ENCODE assay signal across 14 cellular contexts in genomic region chr6:135274561-135275293, GRCh38.
A peak's percentile ranks its signal among the peaks of the same experiment; 100 is the strongest.
DNase-seq lines count a peak whose midpoint lies in the region; ATAC-seq and TF ChIP-seq lines count a peak whose summit lies in the region.
"Had no signal": no experiment of that assay in that cellular context is flagged by ENCODE, and none has a peak within 500 bp of the region (broad histone marks: within the 10 kb centered on the region; RNA-seq: fewer than 3 reads in every experiment).

No MANE protein-coding gene starts in this region.

- no peak overlapping the region for H3K4me3 ChIP-seq in mesenchymal stem cell (ENCODE audit: insufficient read depth in 1 of 2, low read depth in 1 of 2, low read length in 2 of 2)
- no peak overlapping the region for H3K4me3 ChIP-seq in SK-N-SH (ENCODE audit: low read depth in 2 of 2, low read length in 1 of 2)
- H3K4me3 ChIP-seq: adrenal gland, vagina had no signal

- peaks cover 0 to 3% of the 10 kb centered on the region in 2 experiments for H3K27me3 ChIP-seq in mesenchymal stem cell (ENCODE audit: control insufficient read depth in 1 of 2, insufficient read depth in 1 of 2, low read length in 2 of 2)
- H3K27me3 ChIP-seq in SK-N-SH (ENCODE audit: insufficient read depth): no peaks in the 10 kb centered on the region
- H3K27me3 ChIP-seq: adrenal gland, vagina had no signal

- ATAC-seq in GM18870 (IDR thresholded peaks at IDR 0.05; ENCODE audit: unreplicated experiment) (peak; percentile 72), HG02623 (IDR thresholded peaks at IDR 0.05; ENCODE audit: unreplicated experiment) (peak; percentile 84)
- ATAC-seq: activated CD8-positive, alpha-beta memory T cell treated with anti-CD3 and anti-CD28 coated beads, Interleukin-2, amount 10 ng/mL, durations not matched to agents 7 days and 5 days; Panc1 had no signal

- no peaks in the 10 kb centered on the region for H3K9me3 ChIP-seq in mesenchymal stem cell (ENCODE audit: control insufficient read depth, low read length)
- no peaks in the 10 kb centered on the region for H3K9me3 ChIP-seq in SK-N-SH
- H3K9me3 ChIP-seq: adrenal gland, vagina had no signal

- POLR2A ChIA-PET in SK-N-SH (lab: Yijun Ruan, JAX): no interaction called here

- H4K91ac ChIP-seq in mesenchymal stem cell (ENCODE audit: low read length): no peak overlapping the region

- no peak overlapping the region for H2BK120ac ChIP-seq in mesenchymal stem cell (ENCODE audit: low read depth, low read length)

- H3K36me3 ChIP-seq in mesenchymal stem cell (ENCODE audit: control insufficient read depth in 1 of 2, insufficient read depth in 2 of 2, low read depth in 1 of 2, low read length in 2 of 2): no peaks in the 10 kb centered on the region
- no peaks in the 10 kb centered on the region for H3K36me3 ChIP-seq in SK-N-SH (replicated peaks in 1 of 2; ENCODE audit: control insufficient read depth in 1 of 2, insufficient read depth in 2 of 2, low read length in 1 of 2)
- H3K36me3 ChIP-seq: adrenal gland, vagina had no signal

- H3K27ac ChIP-seq in mesenchymal stem cell (ENCODE audit: low read length, poor library complexity, severe bottlenecking) (no peak overlapping the region), SK-N-SH (ENCODE audit: low read depth in 2 of 2, low read length in 1 of 2) (no peak overlapping the region)
- H3K27ac ChIP-seq: adrenal gland, vagina had no signal

- H3K79me2 ChIP-seq in SK-N-SH (ENCODE audit: insufficient read depth): no peaks in the 10 kb centered on the region

- H2BK15ac ChIP-seq in mesenchymal stem cell (ENCODE audit: low read depth, poor library complexity, severe bottlenecking): no peak overlapping the region

- H3K4ac ChIP-seq in mesenchymal stem cell (ENCODE audit: low read depth in 1 of 2, low read length in 2 of 2): no peak overlapping the region

- H3K9me2 ChIP-seq in SK-N-SH: no peaks in the 10 kb centered on the region

- H4K8ac ChIP-seq in mesenchymal stem cell (ENCODE audit: low read length): no peak overlapping the region

- no peak overlapping the region for H3K23ac ChIP-seq in mesenchymal stem cell (ENCODE audit: low read length in 2 of 2)

- TF ChIP-seq CTCF in GM10266 (IDR thresholded peaks at IDR 0.05; ENCODE audit: control insufficient read depth, insufficient read depth, low read depth, missing control alignments) (no peak), SK-N-SH (IDR thresholded peaks at IDR 0.05) (no peak)

- TF ChIP-seq RAD21 in SK-N-SH (IDR thresholded peaks at IDR 0.05; ENCODE audit: low read length): no peak

- H3K4me2 ChIP-seq in mesenchymal stem cell (ENCODE audit: low read length, poor library complexity, severe bottlenecking) (no peak overlapping the region), SK-N-SH (no peak overlapping the region)

- H3K14ac ChIP-seq in mesenchymal stem cell (ENCODE audit: low read length in 2 of 2): no peak overlapping the region

- TF ChIP-seq EP300 in SK-N-SH (IDR thresholded peaks at IDR 0.05; ENCODE audit: borderline replicate concordance in 1 of 2, low read depth in 1 of 2, low read length in 1 of 2): no peak

- no peaks in the 10 kb centered on the region for H3F3A ChIP-seq in SK-N-SH (replicated peaks; ENCODE audit: insufficient read depth)

- H3K79me1 ChIP-seq in mesenchymal stem cell (replicated peaks; ENCODE audit: low read length, poor library complexity, severe bottlenecking): no peaks in the 10 kb centered on the region

- CTCF ChIA-PET in SK-N-SH (lab: Yijun Ruan, JAX): interaction anchor here (0.9 kb wide), 1 partner anchor 1151 kb away, joined by 3 read pairs; no protein-coding TSS in a partner anchor

- no peak overlapping the region for H2BK5ac ChIP-seq in mesenchymal stem cell (ENCODE audit: low read depth, low read length, poor library complexity, severe bottlenecking)

- H3K4me1 ChIP-seq in mesenchymal stem cell (ENCODE audit: control insufficient read depth, insufficient read depth, low read depth, low read length) (no peaks in the 10 kb centered on the region), SK-N-SH (ENCODE audit: control insufficient read depth in 1 of 2, insufficient read depth in 2 of 2, low read depth in 1 of 2, low read length in 1 of 2) (no peaks in the 10 kb centered on the region)
- H3K4me1 ChIP-seq: adrenal gland, vagina had no signal

- 33% methylated on average over 3 of the region's 5 CpGs for WGBS in mesenchymal stem cell
- WGBS in SK-N-SH (ENCODE audit: low lambda C conversion rate): 60% methylated on average over 5 of the region's 5 CpGs

- H2AK5ac ChIP-seq in mesenchymal stem cell (ENCODE audit: low read length, severe bottlenecking): no peak overlapping the region

- H3K18ac ChIP-seq in mesenchymal stem cell (ENCODE audit: low read depth in 1 of 2, low read length in 2 of 2): no peak overlapping the region

- H2AFZ ChIP-seq in mesenchymal stem cell (ENCODE audit: low read depth, low read length) (no peak overlapping the region), SK-N-SH (ENCODE audit: low read depth) (no peak overlapping the region)

- DNase-seq in M059J (ENCODE audit: low read depth) (peak; percentile 55), mesenchymal stem cell (peak; percentile 74), NCI-H1105 (lab: John Stamatoyannopoulos, UW) (no peak), SW480 (ENCODE audit: low spot score) (no peak), GM10266 (ENCODE audit: extremely low spot score) (no peak), SK-N-SH (no peak)
- DNase-seq: activated CD8-positive, alpha-beta memory T cell treated with anti-CD3 and anti-CD28 coated beads, Interleukin-2, amount 10 ng/mL, durations not matched to agents 7 days and 5 days; adrenal gland; GOT3; NCI-H2029 had no signal

- H4K20me1 ChIP-seq in SK-N-SH (ENCODE audit: insufficient read depth): no peaks in the 10 kb centered on the region

- H2BK12ac ChIP-seq in mesenchymal stem cell (ENCODE audit: low read length in 2 of 2): no peak overlapping the region

- H3K9ac ChIP-seq in mesenchymal stem cell (ENCODE audit: low read length) (no peak overlapping the region), SK-N-SH (no peak overlapping the region)

TF ChIP-seq in SK-N-SH, 30 proteins besides CTCF, POLR2A, EP300 and RAD21:
- no peak for TF ChIP-seq MXI1 (IDR thresholded peaks at IDR 0.05; ENCODE audit: low read depth, low read length)
- no peak for TF ChIP-seq NRF1 (IDR thresholded peaks at IDR 0.05; ENCODE audit: low read depth, low read length)
- no peak for TF ChIP-seq REST (IDR thresholded peaks at IDR 0.05; ENCODE audit: low read depth, low read length)

Comparison
In these comparisons a context has a peak if more than half of its experiments do, and no peak if none do; other contexts are left out.
1. DNase-seq: peak in M059J (single experiment) and mesenchymal stem cell (single experiment); none in NCI-H1105 (single experiment), SW480 (single experiment), GM10266 (single experiment) and SK-N-SH (single experiment).